In genomic region chr1:165444897-165445370, GRCh38 we compare ENCODE assay signal across 8 cellular contexts. TPM values are rescaled to one million over a fixed set of nuclear protein-coding genes. Genes with fewer than 3 reads are reported as not detected.
DNase-seq lines count a peak whose midpoint lies in the region; ATAC-seq, FAIRE-seq and TF ChIP-seq lines count a peak whose summit lies in the region.

Gene RXRG, minus strand, starts transcription at chr1:165445126. Its CDS starts 233 bp downstream, at chr1:165444893.

- no peak within 1 kb of the TSS for H2AFZ ChIP-seq in keratinocyte (ENCODE audit: control insufficient read depth, low read length)

- DNase-seq in AG10803 (ENCODE audit: low read depth): peak; percentile 2
- DNase-seq in NCI-H146 (lab: John Stamatoyannopoulos, UW): peak; percentile 13
- DNase-seq in activated naive CD8-positive, alpha-beta T cell treated with anti-CD3 and anti-CD28 coated beads, Interleukin-2, amount 50 U/mL, for 24 hours: peak; percentile 23
- DNase-seq in keratinocyte (ENCODE audit: low read depth, low spot score): no peak

- no peaks in the 10 kb centered on the region for H3K36me3 ChIP-seq in keratinocyte (ENCODE audit: control insufficient read depth in 2 of 2, extremely low read depth in 1 of 2, insufficient read depth in 2 of 2, low read length in 2 of 2)
- no peaks in the 10 kb centered on the region for H3K36me3 ChIP-seq in stomach smooth muscle (ENCODE audit: control insufficient read depth in 2 of 2, insufficient read depth in 2 of 2, low read length in 2 of 2)

- peak; percentile 44 for ATAC-seq in activated naive CD8-positive, alpha-beta T cell treated with anti-CD3 and anti-CD28 coated beads, Interleukin-2, amount 50 U/mL, for 24 hours
- ATAC-seq in GM18907 (IDR thresholded peaks at IDR 0.05; ENCODE audit: unreplicated experiment) (no peak), HG02610 (IDR thresholded peaks at IDR 0.05; ENCODE audit: unreplicated experiment) (no peak), HG03139 (IDR thresholded peaks at IDR 0.05; ENCODE audit: unreplicated experiment) (no peak)

- H3K27ac ChIP-seq in keratinocyte (ENCODE audit: control insufficient read depth, insufficient read depth, low read length): no peak within 1 kb of the TSS
- peak within 1 kb of the TSS; percentile 11 for H3K27ac ChIP-seq in stomach smooth muscle (ENCODE audit: low read length)

- H3K4me3 ChIP-seq in AG10803 (ENCODE audit: low read length) (no peak within 1 kb of the TSS), keratinocyte (ENCODE audit: control insufficient read depth in 2 of 3, extremely low read depth in 1 of 3, insufficient read depth in 2 of 3, low read depth in 1 of 3, low read length in 3 of 3) (peak within 1 kb of the TSS in 1 of 3 experiments; percentile 8), stomach smooth muscle (ENCODE audit: low read length in 2 of 2) (peak within 1 kb of the TSS; percentile 51 to 64)

- H3K9ac ChIP-seq in keratinocyte (ENCODE audit: control insufficient read depth, extremely low read depth, insufficient read depth, low read length) (no peak within 1 kb of the TSS), stomach smooth muscle (ENCODE audit: low read length in 2 of 2) (peak within 1 kb of the TSS in 1 of 2 donors; percentile 40)

- H3K9me1 ChIP-seq in keratinocyte (ENCODE audit: control insufficient read depth, extremely low read depth, insufficient read depth, low read length): no peaks in the 10 kb centered on the region

- TF ChIP-seq CTCF in AG10803 (conservative IDR thresholded peaks at IDR 0.05; ENCODE audit: low read length) (no peak), keratinocyte (optimal IDR thresholded peaks at IDR 0.05 in 1 of 3, IDR thresholded peaks at IDR 0.05 in 1 of 3, conservative IDR thresholded peaks at IDR 0.05 in 1 of 3; ENCODE audit: extremely low read depth in 1 of 3, insufficient read depth in 2 of 3, low read length in 3 of 3) (no peak)

- dilution Hi-C loops in keratinocyte (cut with MboI; ENCODE audit: extremely low pct_ligation_motif_present, low sequenced_read_pairs): no loop called here

- H3K27me3 ChIP-seq in keratinocyte (ENCODE audit: control insufficient read depth, extremely low read depth, insufficient read depth, low read length) (peaks cover 55% of the 10 kb centered on the region), stomach smooth muscle (ENCODE audit: control insufficient read depth in 1 of 2, insufficient read depth in 2 of 2, low read length in 2 of 2) (peaks cover 37 to 48% of the 10 kb centered on the region in 2 donors)

- H3K9me3 Mint-ChIP-seq in activated naive CD8-positive, alpha-beta T cell treated with anti-CD3 and anti-CD28 coated beads, Interleukin-2, amount 50 U/mL, for 24 hours: no peaks in the 10 kb centered on the region

- no peaks in the 10 kb centered on the region for H3K4me1 ChIP-seq in keratinocyte (ENCODE audit: control insufficient read depth, extremely low read depth, insufficient read depth, low read length)
- H3K4me1 ChIP-seq in stomach smooth muscle (ENCODE audit: control insufficient read depth, insufficient read depth, low read length): peaks cover 8% of the 10 kb centered on the region

- H3K9me3 ChIP-seq in keratinocyte (ENCODE audit: control insufficient read depth, low read depth, low read length) (no peaks in the 10 kb centered on the region), stomach smooth muscle (ENCODE audit: control insufficient read depth in 2 of 2, low read length in 2 of 2) (no peaks in the 10 kb centered on the region)

- H3K4me2 ChIP-seq in keratinocyte (ENCODE audit: control insufficient read depth, extremely low read depth, insufficient read depth, low read depth, low read length): peak within 1 kb of the TSS; percentile 20

- no peaks in the 10 kb centered on the region for H3K79me2 ChIP-seq in keratinocyte (ENCODE audit: control insufficient read depth, insufficient read depth, low read length)

- H3K4me1 Mint-ChIP-seq in activated naive CD8-positive, alpha-beta T cell treated with anti-CD3 and anti-CD28 coated beads, Interleukin-2, amount 50 U/mL, for 24 hours: no peaks in the 10 kb centered on the region

- H3K4me3 Mint-ChIP-seq in activated naive CD8-positive, alpha-beta T cell treated with anti-CD3 and anti-CD28 coated beads, Interleukin-2, amount 50 U/mL, for 24 hours: no peak within 1 kb of the TSS

- H3K36me3 Mint-ChIP-seq in activated naive CD8-positive, alpha-beta T cell treated with anti-CD3 and anti-CD28 coated beads, Interleukin-2, amount 50 U/mL, for 24 hours (ENCODE audit: low read depth): no peaks in the 10 kb centered on the region

- H4K20me1 ChIP-seq in keratinocyte (ENCODE audit: control insufficient read depth, extremely low read depth, insufficient read depth, low read length): no peaks in the 10 kb centered on the region

- H3K27me3 Mint-ChIP-seq in activated naive CD8-positive, alpha-beta T cell treated with anti-CD3 and anti-CD28 coated beads, Interleukin-2, amount 50 U/mL, for 24 hours: peaks cover 23% of the 10 kb centered on the region

- no peak for FAIRE-seq in keratinocyte (lab: Jason Lieb, UNC)

- no peak within 1 kb of the TSS for H3K27ac Mint-ChIP-seq in activated naive CD8-positive, alpha-beta T cell treated with anti-CD3 and anti-CD28 coated beads, Interleukin-2, amount 50 U/mL, for 24 hours

RNA-seq across cellular contexts. Expression of gene RXRG, which starts in this region (rescaled TPM):
- 0.03 to 0.05 TPM in 2 of 3 replicates, not detected in the other for polyA plus RNA-seq in keratinocyte
- polyA plus RNA-seq in keratinocyte (2011; ENCODE audit: low read depth): not detected
- polyA plus RNA-seq in keratinocyte (2011; cell fraction: cytosol; rRNA removed): 0.09 and 0.12 TPM in 2 replicates
- 0.07 and 0.17 TPM in 2 replicates for polyA plus RNA-seq in keratinocyte (2011; cell fraction: nucleus; rRNA removed)
- not detected in 2 replicates for polyA plus RNA-seq in keratinocyte (2012; ENCODE audit: low replicate concordance)
- 0.23 TPM in 1 of 3 replicates, not detected in the others for polyA minus RNA-seq in keratinocyte
- polyA minus RNA-seq in keratinocyte (2011; cell fraction: cytosol; rRNA and poly(A)+ RNA removed): not detected
- polyA minus RNA-seq in keratinocyte (2011; cell fraction: nucleus; rRNA and poly(A)+ RNA removed): not detected in 2 replicates
